Comparison of ENCODE assay signal across 8 cellular contexts in the genomic region with DNA sequence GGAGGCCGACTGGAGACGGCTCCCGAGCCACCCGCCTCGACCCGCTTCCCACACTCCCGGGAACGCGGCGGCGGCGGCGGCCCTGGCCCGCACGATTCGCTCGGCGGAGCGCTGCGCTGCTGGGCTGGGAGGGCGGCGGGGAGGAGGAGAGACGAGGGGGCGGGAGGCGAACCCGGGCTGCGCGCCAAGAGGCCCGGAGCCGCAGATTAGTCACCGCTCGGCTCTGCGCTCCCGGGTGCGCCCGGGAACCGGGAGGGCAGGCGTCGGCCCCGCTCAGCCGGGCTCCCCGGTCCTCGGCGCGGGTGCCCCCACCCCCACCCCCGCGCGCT. TPM values are rescaled to one million over a fixed set of nuclear protein-coding genes. Genes with fewer than 3 reads are reported as not detected.
DNase-seq lines count a peak whose midpoint lies in the region; ATAC-seq, FAIRE-seq and TF ChIP-seq lines count a peak whose summit lies in the region.

No MANE protein-coding gene starts in this region.

- H3K79me2 ChIP-seq in GM23248 (ENCODE audit: insufficient read depth) (no peaks in the 10 kb centered on the region), neural progenitor cell (ENCODE audit: low read depth) (peaks cover 25% of the 10 kb centered on the region)

- no peak overlapping the region for H3K27ac Mint-ChIP-seq in neural progenitor cell

- in situ Hi-C loops in GM23248 (cut with MboI): no loop called here

- peak; percentile 55 to 70 for ATAC-seq in A549
- ATAC-seq in foreskin keratinocyte: peak; percentile 62
- no peak for ATAC-seq in GM18867 (IDR thresholded peaks at IDR 0.05; ENCODE audit: unreplicated experiment)

- H3K36me3 ChIP-seq in GM23248 (ENCODE audit: low read depth): no peaks in the 10 kb centered on the region
- H3K36me3 ChIP-seq in neural progenitor cell: no peaks in the 10 kb centered on the region

- no peak overlapping the region for H3K4me3 Mint-ChIP-seq in neural progenitor cell

- no peaks in the 10 kb centered on the region for H3K9me2 ChIP-seq in GM23248 (ENCODE audit: insufficient read depth)

- H3K27me3 ChIP-seq in GM23248 (replicated peaks; ENCODE audit: insufficient read depth): no peaks in the 10 kb centered on the region
- no peaks in the 10 kb centered on the region for H3K27me3 ChIP-seq in foreskin keratinocyte
- peaks cover 43% of the 10 kb centered on the region for H3K27me3 ChIP-seq in neural progenitor cell

- POLR2A ChIA-PET in A549 (lab: Yijun Ruan, JAX): interaction anchor here (1.5 to 2.3 kb wide), 2 partner anchors 11 to 45 kb away, joined by 27 to 35 read pairs; partner anchors contain the start of gene BCOR

- H3F3A ChIP-seq in GM23248 (ENCODE audit: insufficient read depth) (peaks cover 3% of the 10 kb centered on the region; the same call in 1 of the 2 replicates), neural progenitor cell (ENCODE audit: low read depth) (peaks cover 41% of the 10 kb centered on the region)

- H3K27ac ChIP-seq in A549 (peak overlapping the region; percentile 99 to 100), GM23248 (peak overlapping the region; percentile 72), foreskin keratinocyte (peak overlapping the region; percentile 81), neural progenitor cell (no peak overlapping the region)

- TF ChIP-seq CTCF in A549 (IDR thresholded peaks at IDR 0.05) (no peak), foreskin keratinocyte (conservative IDR thresholded peaks at IDR 0.05) (no peak), neural progenitor cell (IDR thresholded peaks at IDR 0.05) (no peak)

- H3K9me3 ChIP-seq in A549 (no peaks in the 10 kb centered on the region), GM23248 (ENCODE audit: low read depth) (no peaks in the 10 kb centered on the region), neural progenitor cell (ENCODE audit: low read depth) (no peaks in the 10 kb centered on the region)

- 1% methylated on average over 17 of the region's 48 CpGs for WGBS in A549 (ENCODE audit: missing lambda C conversion rate)
- 0% methylated on average over 1 to 4 of the region's 48 CpGs for WGBS in GM23248 (ENCODE audit: low coverage in 1 of 2, low lambda C conversion rate in 2 of 2, missing lambda C conversion rate in 2 of 2), 2 experiments

- no peaks in the 10 kb centered on the region for H4K20me1 ChIP-seq in GM23248 (ENCODE audit: insufficient read depth)
- H4K20me1 ChIP-seq in neural progenitor cell (ENCODE audit: low read depth): peaks cover 4% of the 10 kb centered on the region

- FAIRE-seq in A549 (lab: Jason Lieb, UNC) (no peak), GM19239 (lab: Jason Lieb, UNC) (no peak)

- peak overlapping the region; percentile 32 for H2AFZ ChIP-seq in GM23248
- H2AFZ ChIP-seq in neural progenitor cell (replicated peaks): no peak overlapping the region

- CTCF ChIA-PET in A549 (lab: Yijun Ruan, JAX): interaction anchor here (0.7 to 1.2 kb wide), 2 partner anchors 11 to 156 kb away, joined by 3 read pairs; partner anchors contain the start of gene BCOR

- H3K4me3 ChIP-seq in A549: peak overlapping the region; percentile 67
- peak overlapping the region; percentile 76 for H3K4me3 ChIP-seq in GM23248
- peak overlapping the region; percentile 73 for H3K4me3 ChIP-seq in neural progenitor cell

- H3K4me2 ChIP-seq in A549 (peak overlapping the region; percentile 94), GM23248 (ENCODE audit: unreplicated experiment) (peak overlapping the region; percentile 91), neural progenitor cell (peak overlapping the region; percentile 92)

- H3K9ac ChIP-seq in GM23248: peak overlapping the region; percentile 90
- no peak overlapping the region for H3K9ac ChIP-seq in neural progenitor cell

- peaks cover 13% of the 10 kb centered on the region for H3K9me3 Mint-ChIP-seq in neural progenitor cell

- no peaks in the 10 kb centered on the region for H3K36me3 Mint-ChIP-seq in neural progenitor cell

- no peak for TF ChIP-seq RAD21 in A549 (conservative IDR thresholded peaks at IDR 0.05 in 1 of 2, IDR thresholded peaks at IDR 0.05 in 1 of 2)

- H3K4me1 ChIP-seq in A549 (peaks cover 23% of the 10 kb centered on the region), GM23248 (ENCODE audit: insufficient read depth) (peaks cover 19% of the 10 kb centered on the region), foreskin keratinocyte (peaks cover 3% of the 10 kb centered on the region), neural progenitor cell (peaks cover 18% of the 10 kb centered on the region)

- H3K27me3 Mint-ChIP-seq in neural progenitor cell (ENCODE audit: insufficient read depth, low read depth): peaks cover 8% of the 10 kb centered on the region

- no peak for TF ChIP-seq EP300 in A549 (IDR thresholded peaks at IDR 0.05)

- peaks cover 17% of the 10 kb centered on the region for H3K4me1 Mint-ChIP-seq in neural progenitor cell

- TF ChIP-seq POLR2A in A549 (IDR thresholded peaks at IDR 0.05; ENCODE audit: low read length): peak; percentile 11; the same call in 1 of the 2 replicates

- DNase-seq in A549 (ENCODE audit: low read depth in 1 of 2, low spot score in 1 of 2) (peak; percentile 62 to 85), GM23248 (peak; percentile 85), OCI-M1 (lab: John Stamatoyannopoulos, UW) (peak; percentile 78), activated gamma-delta T cell treated with Interleukin-2 at 50 U/mL for 16 hours (peak; percentile 56), foreskin keratinocyte (peak in 1 of 2 donors; percentile 63), neural progenitor cell (ENCODE audit: low spot score) (peak; percentile 77), GM19239 (ENCODE audit: insufficient read length, low spot score) (no peak)

TF ChIP-seq in A549, 52 proteins besides CTCF, POLR2A, EP300 and RAD21:
- no peak for TF ChIP-seq ESRRA (IDR thresholded peaks at IDR 0.05; ENCODE audit: borderline replicate concordance, low read length)
- TF ChIP-seq FOSL2 (IDR thresholded peaks at IDR 0.05): no peak
- peak; percentile 67 for TF ChIP-seq FOSL2 (CRISPR knock-in tag; IDR thresholded peaks at IDR 0.05)
- TF ChIP-seq SMC3 (IDR thresholded peaks at IDR 0.05): peak; percentile 21; the same call in 1 of the 3 replicates
- peak in 1 of 2 experiments; percentile 22; a peak in 3 of 5 replicates for TF ChIP-seq JUN (IDR thresholded peaks at IDR 0.05)
TF ChIP-seq in A549: peak in this region for 3.

RNA-seq across cellular contexts. Expression of gene BCOR, which starts 11.2 kb away (rescaled TPM):
- polyA plus RNA-seq in A549 (2011; rRNA removed) (12.2 and 21.3 TPM in 2 replicates), A549 (2017; fragmentation: RNase III; extraction: RNeasy Plus Mini Kit Qiagen cat#74134 plus additional on column Dnase treatment) (12.6 to 15.8 TPM (median 12.6 TPM) in 3 replicates), GM23248 (2016; fragmentation: Nextera tagmentation; extraction: Ambion mirVana) (9.1 and 10.2 TPM in 2 replicates), foreskin keratinocyte (6.7 and 6.8 TPM in 2 replicates)
- polyA plus RNA-seq in A549 (2012; cell fraction: cytosol; rRNA removed): 11.8 and 11.9 TPM in 2 replicates
- polyA plus RNA-seq in A549 (2012; cell fraction: nucleus; rRNA removed): 20.3 and 26.6 TPM in 2 replicates
- 24.5 and 33.1 TPM in 2 replicates for polyA minus RNA-seq in A549 (2011; rRNA and poly(A)+ RNA removed)
- 17.6 and 19.7 TPM in 2 replicates for total RNA-seq in GM23248 (2014; rRNA removed; shearing (Covaris generic))
- total RNA-seq in foreskin keratinocyte (20.4 and 22.5 TPM in 2 replicates), neural progenitor cell (ENCODE audit: low replicate concordance) (29.5 and 32.4 TPM in 2 replicates)
